Comparison of ENCODE assay signal across 1 cellular context in genomic region chr7:106071999-106072714, GRCh38.
TF ChIP-seq lines count a peak whose summit lies in the region.

No MANE protein-coding gene starts in this region.

TF ChIP-seq in HepG2, 621 proteins besides CTCF, POLR2A, EP300 and RAD21 (continued from another document and continues in another):
- TF ChIP-seq THRA (CRISPR knock-in tag; IDR thresholded peaks at IDR 0.05; ENCODE audit: borderline replicate concordance) (no peak; the same call in 1 of the 2 replicates), HNRNPH1 (optimal IDR thresholded peaks at IDR 0.05; ENCODE audit: low read depth, low read length) (no peak), MAFG (CRISPR knock-in tag; IDR thresholded peaks at IDR 0.05) (no peak), KLF9 (CRISPR knock-in tag; IDR thresholded peaks at IDR 0.05; ENCODE audit: low read depth) (no peak), ZBTB8A (CRISPR knock-in tag; IDR thresholded peaks at IDR 0.05; ENCODE audit: borderline replicate concordance, low read depth) (no peak), ZNF205 (CRISPR knock-in tag; IDR thresholded peaks at IDR 0.05) (peak; percentile 68; the same call in 1 of the 2 replicates), AHR (CRISPR knock-in tag; IDR thresholded peaks at IDR 0.05) (no peak), DPF2 (CRISPR knock-in tag; IDR thresholded peaks at IDR 0.05; ENCODE audit: borderline replicate concordance, low read depth) (peak; percentile 60; the same call in 1 of the 2 replicates), CCDC6 (CRISPR knock-in tag; IDR thresholded peaks at IDR 0.05) (no peak), ZNF138 (CRISPR knock-in tag; IDR thresholded peaks at IDR 0.05; ENCODE audit: low read depth) (no peak), ZNF878 (CRISPR knock-in tag; IDR thresholded peaks at IDR 0.05) (no peak), YEATS2 (CRISPR knock-in tag; IDR thresholded peaks at IDR 0.05; ENCODE audit: borderline replicate concordance) (peak; percentile 37; the same call in 1 of the 2 replicates), PRPF4 (IDR thresholded peaks at IDR 0.05; ENCODE audit: low read depth, low read length, poor library complexity, severe bottlenecking) (no peak), ZBTB7B (CRISPR knock-in tag; IDR thresholded peaks at IDR 0.05) (no peak), IRX3 (CRISPR knock-in tag; IDR thresholded peaks at IDR 0.05; ENCODE audit: borderline replicate concordance, low read depth) (no peak), NFAT5 (CRISPR knock-in tag; IDR thresholded peaks at IDR 0.05) (no peak), ZNF879 (CRISPR knock-in tag; IDR thresholded peaks at IDR 0.05) (no peak), ZNF337 (CRISPR knock-in tag; IDR thresholded peaks at IDR 0.05; ENCODE audit: borderline replicate concordance, low read depth) (no peak), MAFF (IDR thresholded peaks at IDR 0.05; ENCODE audit: low read depth, low read length) (no peak), ZNF703 (CRISPR knock-in tag; IDR thresholded peaks at IDR 0.05; ENCODE audit: borderline replicate concordance) (no peak), KLF6 (CRISPR knock-in tag; IDR thresholded peaks at IDR 0.05) (no peak), CCAR2 (optimal IDR thresholded peaks at IDR 0.05; ENCODE audit: low read depth, low read length) (no peak), ZNF841 (CRISPR knock-in tag; IDR thresholded peaks at IDR 0.05; ENCODE audit: borderline replicate concordance) (no peak), RFXANK (CRISPR knock-in tag; IDR thresholded peaks at IDR 0.05) (no peak), RFX5 (IDR thresholded peaks at IDR 0.05; ENCODE audit: low read depth, low read length) (no peak), GLMP (CRISPR knock-in tag; IDR thresholded peaks at IDR 0.05; ENCODE audit: borderline replicate concordance) (no peak), LBX2 (CRISPR knock-in tag; IDR thresholded peaks at IDR 0.05; ENCODE audit: borderline replicate concordance) (no peak), ZNF562 (CRISPR knock-in tag; IDR thresholded peaks at IDR 0.05; ENCODE audit: borderline replicate concordance) (no peak), MEF2D (CRISPR knock-in tag; IDR thresholded peaks at IDR 0.05) (no peak), ZNF232 (CRISPR knock-in tag; IDR thresholded peaks at IDR 0.05; ENCODE audit: borderline replicate concordance) (peak; percentile 49; the same call in 1 of the 2 replicates), NRL (CRISPR knock-in tag; IDR thresholded peaks at IDR 0.05; ENCODE audit: borderline replicate concordance) (no peak), ARID2 (CRISPR knock-in tag; IDR thresholded peaks at IDR 0.05; ENCODE audit: borderline replicate concordance) (no peak), MAFK (conservative IDR thresholded peaks at IDR 0.05 in 1 of 2, IDR thresholded peaks at IDR 0.05 in 1 of 2; ENCODE audit: low read length in 2 of 2) (no peak), REPIN1 (CRISPR knock-in tag; IDR thresholded peaks at IDR 0.05; ENCODE audit: borderline replicate concordance, low read depth) (peak; percentile 47; the same call in 1 of the 2 replicates), RNF219 (CRISPR knock-in tag; IDR thresholded peaks at IDR 0.05) (no peak), ZBTB39 (CRISPR knock-in tag; IDR thresholded peaks at IDR 0.05) (no peak), ZNF749 (CRISPR knock-in tag; IDR thresholded peaks at IDR 0.05; ENCODE audit: borderline replicate concordance) (no peak), PRDM10 (CRISPR knock-in tag; IDR thresholded peaks at IDR 0.05; ENCODE audit: low read depth) (no peak), SMYD3 (CRISPR knock-in tag; IDR thresholded peaks at IDR 0.05) (no peak), SYNCRIP (IDR thresholded peaks at IDR 0.05; ENCODE audit: insufficient read depth, low read depth, low read length) (no peak), REXO4 (CRISPR knock-in tag; IDR thresholded peaks at IDR 0.05; ENCODE audit: borderline replicate concordance) (no peak), ZNF570 (CRISPR knock-in tag; IDR thresholded peaks at IDR 0.05; ENCODE audit: borderline replicate concordance) (0 out of 2 replicates have a peak, but pooled peaks have one; percentile 52), BCL3 (CRISPR knock-in tag; IDR thresholded peaks at IDR 0.05) (no peak), WIZ (CRISPR knock-in tag; IDR thresholded peaks at IDR 0.05) (no peak), ZNF557 (CRISPR knock-in tag; IDR thresholded peaks at IDR 0.05) (no peak), TGIF2 (CRISPR knock-in tag; IDR thresholded peaks at IDR 0.05) (no peak), GATA4 (IDR thresholded peaks at IDR 0.05; ENCODE audit: borderline replicate concordance, low read depth) (no peak), SOX6 (IDR thresholded peaks at IDR 0.05) (no peak), SOX6 (CRISPR knock-in tag; IDR thresholded peaks at IDR 0.05) (peak; percentile 52), NR2F6 (IDR thresholded peaks at IDR 0.05) (no peak), NR2F6 (CRISPR knock-in tag; IDR thresholded peaks at IDR 0.05) (no peak), NBN (conservative IDR thresholded peaks at IDR 0.05) (no peak)
